Comparison of ENCODE assay signal across 8 cellular contexts in genomic region chr19:41299755-41300089, GRCh38. TPM values are rescaled to one million over a fixed set of nuclear protein-coding genes. Genes with fewer than 3 reads are reported as not detected.
DNase-seq lines count a peak whose midpoint lies in the region; ATAC-seq, FAIRE-seq and TF ChIP-seq lines count a peak whose summit lies in the region.

No MANE protein-coding gene starts in this region.

- no peak for FAIRE-seq in H54 (lab: Jason Lieb, UNC)

- H3K9me3 ChIP-seq in esophagus muscularis mucosa: no peaks in the 10 kb centered on the region
- no peaks in the 10 kb centered on the region for H3K9me3 ChIP-seq in psoas muscle
- H3K9me3 ChIP-seq in colonic mucosa: no peaks in the 10 kb centered on the region

- TF ChIP-seq POLR2A in esophagus muscularis mucosa (IDR thresholded peaks at IDR 0.05; ENCODE audit: low read depth) (no peak), H54 (IDR thresholded peaks at IDR 0.05; ENCODE audit: low read depth, low read length) (no peak)

- H3K9ac ChIP-seq in colonic mucosa (ENCODE audit: low read depth in 2 of 2, low read length in 2 of 2): no peak overlapping the region

- WGBS in esophagus muscularis mucosa: 21% methylated on average over 4 of the region's 4 CpGs
- 24 to 26% (median 25%) methylated on average over 4 of the region's 4 CpGs for WGBS in psoas muscle, 3 donors

- DNase-seq in GM10266 (ENCODE audit: extremely low spot score) (peak; percentile 7), T-helper 1 cell (peak in 3 of 5 donors; percentile 47 to 56 (median 51)), esophagus muscularis mucosa (ENCODE audit: extremely low spot score) (no peak), psoas muscle (peak; percentile 80 to 89), H54 (ENCODE audit: insufficient read length, low spot score) (no peak), colonic mucosa (no peak), occipital lobe (lab: John Stamatoyannopoulos, UW) (no peak), mesenteric fat pad (ENCODE audit: low spot score) (no peak)

- H3K36me3 ChIP-seq in esophagus muscularis mucosa (peaks cover 44 to 86% (median 74%) of the 10 kb centered on the region in 4 donors), psoas muscle (ENCODE audit: insufficient read depth in 1 of 2, low read depth in 1 of 2) (peaks cover 11 to 71% of the 10 kb centered on the region in 2 donors), colonic mucosa (peaks cover 16% of the 10 kb centered on the region)

- no peak for TF ChIP-seq EP300 in esophagus muscularis mucosa (IDR thresholded peaks at IDR 0.05)

- peak; percentile 78 to 87 (median 86) for ATAC-seq in psoas muscle

- H3K4me3 ChIP-seq in esophagus muscularis mucosa (no peak overlapping the region), psoas muscle (no peak overlapping the region), colonic mucosa (no peak overlapping the region)

- TF ChIP-seq CTCF in GM10266 (IDR thresholded peaks at IDR 0.05; ENCODE audit: control insufficient read depth, insufficient read depth, low read depth, missing control alignments) (no peak), esophagus muscularis mucosa (IDR thresholded peaks at IDR 0.05) (no peak), psoas muscle (IDR thresholded peaks at IDR 0.05) (no peak), colonic mucosa (IDR thresholded peaks at IDR 0.05) (no peak)

- H3K4me1 ChIP-seq in esophagus muscularis mucosa (peaks cover 54 to 67% (median 61%) of the 10 kb centered on the region in 4 donors), psoas muscle (peaks cover 32% of the 10 kb centered on the region), colonic mucosa (no peaks in the 10 kb centered on the region)

- H3K27ac ChIP-seq in esophagus muscularis mucosa (replicated peaks in 1 of 4): peak overlapping the region; percentile 81 to 86 (median 84)
- peak overlapping the region; percentile 82 for H3K27ac ChIP-seq in psoas muscle
- no peak overlapping the region for H3K27ac ChIP-seq in colonic mucosa

- intact Hi-C loops in esophagus muscularis mucosa (cut with DNase I) (no loop called here), psoas muscle (cut with DNase I) (no loop called here), colonic mucosa (cut with DNase I) (no loop called here)

- H3K27me3 ChIP-seq in esophagus muscularis mucosa (no peaks in the 10 kb centered on the region), psoas muscle (ENCODE audit: insufficient read depth in 3 of 3, low read length in 2 of 3) (no peaks in the 10 kb centered on the region), colonic mucosa (no peaks in the 10 kb centered on the region)

RNA-seq across cellular contexts. Expression of gene CCDC97, which starts 10.2 kb away (rescaled TPM):
- total RNA-seq in esophagus muscularis mucosa: 10 to 100 TPM; 11.6 to 21.2 (median 14.8) TPM
- total RNA-seq in psoas muscle: 10 to 100 TPM; 15.5 to 25.7 (median 21.6) TPM
- polyA plus RNA-seq in psoas muscle: 10 to 100 TPM; 13.7 to 23.7 (median 19.9) TPM
- 10 to 100 TPM; 20.6 to 30.5 TPM for total RNA-seq in colonic mucosa
- 6.4 TPM for total RNA-seq in occipital lobe
- total RNA-seq in mesenteric fat pad: 20.5 TPM

RNA-seq across cellular contexts. Expression of gene HNRNPUL1, which starts 35.5 kb away (rescaled TPM):
- total RNA-seq in esophagus muscularis mucosa (100 to 1,000 TPM; 148 to 207 (median 179) TPM), psoas muscle (100 to 1,000 TPM in 2 of 4 donors, 10 to 100 TPM in 2; 82.2 to 129 (median 105) TPM), colonic mucosa (100 to 1,000 TPM; 179 to 233 TPM), occipital lobe (64.7 TPM), mesenteric fat pad (143 TPM)
- 10 to 100 TPM; 54.3 to 82.3 (median 69.2) TPM for polyA plus RNA-seq in psoas muscle

RNA-seq across cellular contexts. Expression of gene TGFB1, which starts 54.0 kb away (rescaled TPM):
- total RNA-seq in esophagus muscularis mucosa (10 to 100 TPM; 29.8 to 52.4 (median 31.8) TPM), psoas muscle (10 to 100 TPM in 2 of 4 donors, 1 to 10 TPM in 2; 8.2 to 10.8 (median 10.1) TPM), colonic mucosa (10 to 100 TPM in 1 of 2 donors, 1 to 10 TPM in 1; 7.7 to 14.6 TPM), occipital lobe (0.94 TPM), mesenteric fat pad (54.3 TPM)
- 10 to 100 TPM in 1 of 3 donors, 1 to 10 TPM in 2; 2.8 to 10.5 (median 3.2) TPM for polyA plus RNA-seq in psoas muscle

Comparison
In these comparisons a context has a peak if more than half of its experiments do, and no peak if none do; other contexts are left out.
1. DNase-seq: peak in GM10266 (single experiment), T-helper 1 cell (3 of 5) and psoas muscle (2 of 2); none in esophagus muscularis mucosa (single experiment), H54 (single experiment), colonic mucosa (single experiment), occipital lobe (single experiment) and mesenteric fat pad (single experiment).